ENCODE assay signal across 8 cellular contexts in the genomic region with DNA sequence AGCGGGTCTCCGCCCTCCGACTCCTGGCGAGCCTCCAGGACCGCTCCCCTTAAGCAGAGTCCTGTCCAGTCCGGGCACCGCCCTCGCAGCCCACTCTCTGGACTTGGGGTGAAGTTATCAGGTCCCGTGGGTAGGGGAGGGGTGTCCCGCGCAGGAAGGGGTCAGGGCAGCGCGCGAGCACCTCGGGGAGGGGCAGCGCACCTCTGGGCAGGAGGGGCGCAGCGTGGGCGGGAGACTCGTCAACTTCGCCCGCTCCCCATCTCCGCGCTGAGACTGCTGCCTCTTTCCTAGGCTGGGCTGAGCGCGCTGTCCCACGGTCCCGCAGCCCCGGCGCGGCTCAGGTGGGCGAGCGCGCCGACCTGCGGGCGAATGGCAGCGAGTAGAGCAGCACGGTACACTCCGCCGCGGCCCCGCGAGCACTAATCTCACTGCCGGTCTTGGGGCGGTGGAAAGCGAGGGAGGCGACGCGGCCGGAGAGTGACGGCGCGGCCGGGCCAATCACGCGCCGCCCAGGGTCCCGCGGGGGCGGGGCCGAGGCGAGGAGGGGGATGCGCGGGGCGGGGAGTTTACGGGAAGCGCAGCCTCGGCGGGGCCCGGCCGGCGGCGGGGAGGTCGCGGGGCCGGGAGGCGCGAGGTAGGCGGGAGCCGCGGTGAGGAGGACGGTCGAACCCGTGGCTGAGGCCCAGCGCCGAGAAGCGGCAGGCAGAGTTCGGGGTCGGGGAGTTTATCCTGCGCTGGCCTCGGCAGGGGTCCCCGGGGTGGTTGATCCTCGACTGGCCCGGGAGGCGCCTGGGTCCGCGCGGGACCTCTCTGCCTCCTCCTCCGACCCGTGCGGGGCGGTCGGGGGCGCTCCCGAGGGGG. TPM values are rescaled to one million over a fixed set of nuclear protein-coding genes. Genes with fewer than 3 reads are reported as not detected.
DNase-seq lines count a peak whose midpoint lies in the region; ATAC-seq and TF ChIP-seq lines count a peak whose summit lies in the region.

MAN1A1 (minus strand) TSS at position 421 of the 861 bp plus-strand sequence. CDS start 696 bp downstream, outside the sequence.

- DNase-seq in AG20443 (ENCODE audit: low spot score) (peak; percentile 98), NCI-H526 treated with DMSO at 0.1 percent for 48 hours (lab: John Stamatoyannopoulos, UW) (peak; percentile 74), dermis blood vessel endothelial cell (peak; percentile 82), lower leg skin (ENCODE audit: low spot score in 2 of 2) (peak; percentile 87 to 98)
- peak; percentile 82 to 84 for DNase-seq in activated CD4-positive, alpha-beta T cell treated with anti-CD3 and anti-CD28 coated beads, Interleukin-2, amount 50 U/mL, for 4 hours
- DNase-seq in stimulated activated CD4-positive, alpha-beta T cell treated with anti-CD3 and anti-CD28 coated beads, Interleukin-4, amount 100 ng/mL, for 48 hours (ENCODE audit: low read depth in 2 of 2) = peak; percentile 81 to 85

- intact Hi-C loops in lower leg skin (cut with DNase I; ENCODE audit: low total_unique reads) = no loop called here

- ATAC-seq in GM18909 (IDR thresholded peaks at IDR 0.05; ENCODE audit: poor library complexity, unreplicated experiment) (peak; percentile 79), HG03159 (IDR thresholded peaks at IDR 0.05; ENCODE audit: unreplicated experiment) (peak; percentile 76)

- TF ChIP-seq POLR2A in lower leg skin (IDR thresholded peaks at IDR 0.05) = peak in 1 of 2 donors; percentile 54

- WGBS in lower leg skin, 2 donors = 0 to 1% methylated on average over 40 to 96 of the region's 106 CpGs

- TF ChIP-seq CTCF in lower leg skin (IDR thresholded peaks at IDR 0.05) = no peak

- peak within 1 kb of the TSS; percentile 86 for H3K4me3 ChIP-seq in lower leg skin (ENCODE audit: low read depth, poor library complexity, severe bottlenecking)

RNA-seq across cellular contexts. Expression of gene MAN1A1, which starts in this region (rescaled TPM):
- total RNA-seq in dermis blood vessel endothelial cell (179 and 202 TPM in 2 replicates), lower leg skin (10 to 100 TPM; 33.5 to 85.7 (median 37.1) TPM)

Comparison
In these comparisons a context has a peak if more than half of its experiments do, and no peak if none do; other contexts are left out.
1. Peak in every context shown above with its lines: DNase-seq, ATAC-seq and H3K4me3 ChIP-seq.